ENCODE assay signal across 1 cellular context in the genomic region with DNA sequence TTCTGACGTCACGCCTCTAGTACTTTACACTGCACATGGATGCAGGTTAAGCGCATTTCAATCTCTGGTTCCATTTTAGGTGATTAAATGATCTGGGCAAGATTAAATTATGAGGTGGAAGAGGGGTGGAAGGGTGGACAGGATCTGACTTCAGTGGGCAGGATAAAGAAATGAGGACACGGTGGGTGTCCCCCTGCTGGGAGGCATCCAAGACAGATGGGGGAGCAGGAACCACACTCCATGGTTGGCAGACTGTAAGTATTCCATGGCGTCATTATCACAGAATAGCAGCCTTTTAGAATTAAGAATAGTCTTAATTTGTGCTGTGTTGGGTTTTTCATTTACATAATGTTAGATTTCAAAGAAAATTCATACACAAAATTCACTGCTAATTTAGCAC.
TF ChIP-seq lines count a peak whose summit lies in the region.

No MANE protein-coding gene starts in this region.

TF ChIP-seq in H1, 55 proteins besides CTCF, POLR2A, EP300 and RAD21:
- TF ChIP-seq FOSL1 (IDR thresholded peaks at IDR 0.05; ENCODE audit: insufficient read depth, low read depth, low read length), result no peak
TF ChIP-seq in H1: peak in this region for 0.
